ENCODE assay signal across 21 cellular contexts in genomic region chr10:93548376-93549071, GRCh38. TPM values are rescaled to one million over a fixed set of nuclear protein-coding genes. Genes with fewer than 3 reads are reported as not detected.
DNase-seq lines count a peak whose midpoint lies in the region; ATAC-seq, FAIRE-seq and TF ChIP-seq lines count a peak whose summit lies in the region.
"Had no signal": no experiment of that assay in that cellular context is flagged by ENCODE, and none has a peak within 500 bp of the region (broad histone marks: within the 10 kb centered on the region; RNA-seq: fewer than 3 reads in every experiment).

No MANE protein-coding gene starts in this region.

- peak overlapping the region; percentile 91 for H3K27ac ChIP-seq in PC-9
- H3K27ac ChIP-seq in endodermal cell (ENCODE audit: low read depth, low read length) = no peak overlapping the region
- H3K27ac ChIP-seq in mucosa of rectum (ENCODE audit: low read depth in 2 of 2, low read length in 2 of 2) = peak overlapping the region; percentile 66 to 74
- H3K27ac ChIP-seq in kidney (ENCODE audit: low read depth in 2 of 2, low read length in 2 of 2) = no peak overlapping the region
- H3K27ac ChIP-seq: adrenal gland, uterus had no signal

- H3K27me3 ChIP-seq in Caco-2 (replicated peaks; ENCODE audit: control insufficient read depth, insufficient read depth, low read length) (no peaks in the 10 kb centered on the region), PC-9 (ENCODE audit: insufficient read depth, low read depth) (no peaks in the 10 kb centered on the region), endodermal cell (ENCODE audit: control insufficient read depth, insufficient read depth, low read length, poor library complexity, severe bottlenecking) (no peaks in the 10 kb centered on the region), mucosa of rectum (ENCODE audit: control insufficient read depth in 2 of 2, insufficient read depth in 2 of 2, low read length in 2 of 2) (no peaks in the 10 kb centered on the region)
- H3K27me3 ChIP-seq: adrenal gland, uterus had no signal

- peaks cover 6% of the 10 kb centered on the region for H3K36me3 Mint-ChIP-seq in Caco-2 (ENCODE audit: insufficient read depth, unreplicated experiment)
- no peaks in the 10 kb centered on the region for H3K36me3 Mint-ChIP-seq in endodermal cell (ENCODE audit: low read depth)
- H3K36me3 Mint-ChIP-seq: CD8-positive, alpha-beta memory T cell had no signal

- H3F3A ChIP-seq in PC-9 (ENCODE audit: insufficient read depth, low read depth) = peaks cover 22% of the 10 kb centered on the region; the same call in 1 of the 2 replicates

- H3K4me1 Mint-ChIP-seq in Caco-2 (ENCODE audit: low read depth, unreplicated experiment) = peaks cover 36% of the 10 kb centered on the region
- no peaks in the 10 kb centered on the region for H3K4me1 Mint-ChIP-seq in endodermal cell
- H3K4me1 Mint-ChIP-seq: CD8-positive, alpha-beta memory T cell had no signal

- H3K9me3 ChIP-seq in Caco-2 (no peaks in the 10 kb centered on the region), PC-9 (ENCODE audit: insufficient read depth, low read depth) (no peaks in the 10 kb centered on the region), endodermal cell (ENCODE audit: control insufficient read depth, low read length) (no peaks in the 10 kb centered on the region), mucosa of rectum (ENCODE audit: control insufficient read depth in 2 of 2, low read length in 2 of 2) (no peaks in the 10 kb centered on the region), kidney (ENCODE audit: control insufficient read depth in 1 of 2, low read length in 2 of 2) (no peaks in the 10 kb centered on the region)
- H3K9me3 ChIP-seq: adrenal gland, uterus had no signal

- H3K9me3 Mint-ChIP-seq in Caco-2 (ENCODE audit: unreplicated experiment) (no peaks in the 10 kb centered on the region), endodermal cell (no peaks in the 10 kb centered on the region)
- H3K9me3 Mint-ChIP-seq: activated T-helper 2 cell treated with anti-CD3 and anti-CD28 coated beads, Interferon-gamma antibody, Interleukin-2, Interleukin-4, amounts not matched to agents 10 μg/mL and 5 μg/mL and 100 μg/mL, durations not matched to agents 14 hours and 24 hours and 36 hours; CD8-positive, alpha-beta memory T cell; neural crest cell; stimulated activated naive CD8-positive, alpha-beta T cell treated with anti-CD3 and anti-CD28 coated beads, Interleukin-15, Interleukin-2, amounts not matched to agents 100 ng/mL and 50 ng/mL, for 24 hours had no signal

- ATAC-seq in HG03095 (IDR thresholded peaks at IDR 0.05; ENCODE audit: unreplicated experiment) = no peak
- ATAC-seq: activated CD4-positive, CD25-positive, alpha-beta regulatory T cell treated with anti-CD3 and anti-CD28 coated beads, Interleukin-2, amount 50 U/mL, for 24 hours had no signal

- TSS peak; percentile 92 for BruUV-seq in Caco-2 (replicated peaks; lab: Mats Ljungman, UMichigan)
- BruUV-seq in PC-9 (replicated peaks; lab: Mats Ljungman, UMichigan) = no TSS peak

- POLR2A ChIA-PET in Caco-2 (lab: Charles Lee) = no interaction called here
- POLR2A ChIA-PET in PC-9 (lab: Charles Lee; ENCODE audit: unreplicated experiment) = no interaction called here

- H3K4me1 ChIP-seq in Caco-2 = peaks cover 68% of the 10 kb centered on the region
- H3K4me1 ChIP-seq in PC-9 (replicated peaks; ENCODE audit: insufficient read depth) = peaks cover 21% of the 10 kb centered on the region
- H3K4me1 ChIP-seq in endodermal cell (ENCODE audit: control insufficient read depth, insufficient read depth, low read length) = no peaks in the 10 kb centered on the region
- H3K4me1 ChIP-seq in mucosa of rectum (ENCODE audit: control insufficient read depth in 2 of 2, insufficient read depth in 2 of 2, low read length in 2 of 2) = peaks cover 7 to 18% of the 10 kb centered on the region in 2 donors
- no peaks in the 10 kb centered on the region for H3K4me1 ChIP-seq in kidney (ENCODE audit: control insufficient read depth in 1 of 2, insufficient read depth in 1 of 2, low read depth in 1 of 2, low read length in 2 of 2)
- H3K4me1 ChIP-seq: adrenal gland, uterus had no signal

- WGBS in endodermal cell (ENCODE audit: insufficient coverage in 1 of 2, insufficient read length in 1 of 2), 2 experiments = 82 to 95% methylated on average over 3 to 5 of the region's 5 CpGs

- no peak for FAIRE-seq in kidney (lab: Jason Lieb, UNC)
- FAIRE-seq: keratinocyte had no signal

- H3K4me3 ChIP-seq in Caco-2 (ENCODE audit: low read depth, low read length) (no peak overlapping the region), PC-9 (no peak overlapping the region), endodermal cell (ENCODE audit: low read length) (no peak overlapping the region), mucosa of rectum (ENCODE audit: low read length in 2 of 2) (no peak overlapping the region), kidney (ENCODE audit: low read length in 2 of 2) (no peak overlapping the region)
- H3K4me3 ChIP-seq: adrenal gland, uterus had no signal

- peak overlapping the region; percentile 96 for H3K27ac Mint-ChIP-seq in Caco-2 (ENCODE audit: unreplicated experiment)
- no peak overlapping the region for H3K27ac Mint-ChIP-seq in endodermal cell
- H3K27ac Mint-ChIP-seq: activated T-helper 2 cell treated with anti-CD3 and anti-CD28 coated beads, Interferon-gamma antibody, Interleukin-2, Interleukin-4, amounts not matched to agents 10 μg/mL and 5 μg/mL and 100 μg/mL, durations not matched to agents 14 hours and 24 hours and 36 hours; CD8-positive, alpha-beta memory T cell; stimulated activated naive CD8-positive, alpha-beta T cell treated with anti-CD3 and anti-CD28 coated beads, Interleukin-15, Interleukin-2, amounts not matched to agents 100 ng/mL and 50 ng/mL, for 24 hours had no signal

- H3K27me3 Mint-ChIP-seq in Caco-2 (ENCODE audit: insufficient read depth, unreplicated experiment) (no peaks in the 10 kb centered on the region), endodermal cell (ENCODE audit: insufficient read depth) (peaks cover 2% of the 10 kb centered on the region)

- H2AFZ ChIP-seq in PC-9 = 0 out of 2 replicates have a peak overlapping the region, but pooled peaks have one; percentile 25

- H3K4me3 Mint-ChIP-seq in Caco-2 (ENCODE audit: unreplicated experiment) = peak overlapping the region; percentile 17
- H3K4me3 Mint-ChIP-seq in endodermal cell = no peak overlapping the region
- H3K4me3 Mint-ChIP-seq: CD8-positive, alpha-beta memory T cell; neural crest cell; stimulated activated naive CD8-positive, alpha-beta T cell treated with anti-CD3 and anti-CD28 coated beads, Interleukin-15, Interleukin-2, amounts not matched to agents 100 ng/mL and 50 ng/mL, for 24 hours had no signal

- H4K20me1 ChIP-seq in PC-9 (ENCODE audit: insufficient read depth) = no peaks in the 10 kb centered on the region

- H3K36me3 ChIP-seq in Caco-2 (ENCODE audit: control insufficient read depth, insufficient read depth, low read length) (no peaks in the 10 kb centered on the region), PC-9 (ENCODE audit: low read depth) (no peaks in the 10 kb centered on the region), endodermal cell (ENCODE audit: control insufficient read depth, insufficient read depth, low read length) (no peaks in the 10 kb centered on the region), mucosa of rectum (ENCODE audit: control insufficient read depth in 2 of 2, insufficient read depth in 2 of 2, low read length in 2 of 2) (no peaks in the 10 kb centered on the region), kidney (ENCODE audit: control insufficient read depth in 1 of 2, insufficient read depth in 2 of 2, low read length in 2 of 2) (no peaks in the 10 kb centered on the region)
- H3K36me3 ChIP-seq: adrenal gland, uterus had no signal

- DNase-seq in Caco-2 = peak in 1 of 2 experiments; percentile 62
- DNase-seq in PC-9 = peak in 1 of 2 experiments; percentile 95
- peak; percentile 10 for DNase-seq in endodermal cell
- no peak for DNase-seq in NCI-H748 (lab: John Stamatoyannopoulos, UW; ENCODE audit: unreplicated experiment)
- DNase-seq in nucleus accumbens (lab: John Stamatoyannopoulos, UW) = no peak
- no peak for DNase-seq in kidney
- DNase-seq: adrenal gland; CD8-positive, alpha-beta memory T cell; erythroblast; head of caudate nucleus; mesendoderm; NCI-H526; T-helper 9 cell; uterus had no signal

- TF ChIP-seq CTCF in Caco-2 (IDR thresholded peaks at IDR 0.05; ENCODE audit: insufficient read depth in 1 of 2, low read depth in 1 of 2, low read length in 1 of 2, severe bottlenecking in 1 of 2, unreplicated experiment in 1 of 2) = no peak
- TF ChIP-seq CTCF in PC-9 (conservative IDR thresholded peaks at IDR 0.05) = no peak
- no peak for TF ChIP-seq CTCF in endodermal cell (conservative IDR thresholded peaks at IDR 0.05)
- no peak for TF ChIP-seq CTCF in kidney (IDR thresholded peaks at IDR 0.05; ENCODE audit: borderline replicate concordance, extremely low read depth, insufficient read depth)

- no peaks in the 10 kb centered on the region for H3K79me2 ChIP-seq in PC-9 (ENCODE audit: low read depth)

- H3K9me2 ChIP-seq in PC-9 (ENCODE audit: insufficient read depth) = no peaks in the 10 kb centered on the region

- no peak overlapping the region for H3K9ac ChIP-seq in endodermal cell (ENCODE audit: extremely low read depth, low read length, poor library complexity, severe bottlenecking)
- peak overlapping the region in 1 of 2 donors; percentile 3 for H3K9ac ChIP-seq in mucosa of rectum (ENCODE audit: low read depth in 1 of 2, low read length in 2 of 2)
- no peak overlapping the region for H3K9ac ChIP-seq in kidney (ENCODE audit: low read length in 2 of 2)

- peak overlapping the region; percentile 53 for H3K4me2 ChIP-seq in PC-9

- intact Hi-C loops in Caco-2 (cut with micrococcal nuclease; ENCODE audit: unreplicated experiment) (no loop called here), PC-9 (cut with micrococcal nuclease; ENCODE audit: unreplicated experiment) (loop anchor here (5.0 kb wide), 1 partner anchor 269 kb away; no protein-coding TSS in a partner anchor), kidney (cut with DNase I) (no loop called here)

- CTCF ChIA-PET in Caco-2 (lab: Charles Lee) (no interaction called here), PC-9 (lab: Charles Lee) (interaction anchor here (0.7 kb wide), 1 partner anchor 188 kb away, joined by 9 read pairs; no protein-coding TSS in a partner anchor)

RNA-seq across cellular contexts. Expression of gene FFAR4, which starts 17.9 kb away (rescaled TPM):
- total RNA-seq in Caco-2 (2022) = 2.5 and 2.7 TPM in 2 replicates
- 0.25 TPM in 1 of 2 replicates, not detected in the other for total RNA-seq in PC-9 (2021)
- not detected for total RNA-seq in endodermal cell
- polyA plus RNA-seq in endodermal cell (2013, experiment 1 of 2) = not detected
- polyA plus RNA-seq in endodermal cell (2013, experiment 2 of 2) = 0.17 TPM
- total RNA-seq in kidney = 1.0 TPM
- 0.11 TPM for polyA plus RNA-seq in kidney (ENCODE audit: insufficient read depth, low read depth, low replicate concordance)
- total RNA-seq: activated T-helper 2 cell treated with anti-CD3 and anti-CD28 coated beads, Interferon-gamma antibody, Interleukin-2, Interleukin-4, amounts not matched to agents 10 μg/mL and 5 μg/mL and 100 μg/mL, durations not matched to agents 14 hours and 24 hours and 36 hours; CD8-positive, alpha-beta memory T cell; uterus had no signal
- polyA plus RNA-seq: CD8-positive, alpha-beta memory T cell; keratinocyte had no signal

RNA-seq across cellular contexts. Expression of gene CEP55, which starts 52.1 kb away (rescaled TPM):
- total RNA-seq in Caco-2 (2022) (64.5 and 65.3 TPM in 2 replicates), PC-9 (2021) (29.6 and 38.9 TPM in 2 replicates), endodermal cell (10 to 100 TPM; 50.3 to 66.8 TPM), kidney (0.88 TPM)
- 39.2 TPM for polyA plus RNA-seq in endodermal cell (2013, experiment 1 of 2)
- 45.6 TPM for polyA plus RNA-seq in endodermal cell (2013, experiment 2 of 2)
- polyA plus RNA-seq in kidney (ENCODE audit: insufficient read depth, low read depth, low replicate concordance) = 0.39 TPM

RNA-seq across cellular contexts. Expression of gene RBP4, which starts 52.5 kb away (rescaled TPM):
- 255 and 258 TPM in 2 replicates for total RNA-seq in Caco-2 (2022)
- total RNA-seq in PC-9 (2021) = 0.57 TPM in 1 of 2 replicates, not detected in the other
- under 1 TPM; 0.82 to 0.86 TPM for total RNA-seq in endodermal cell
- 1.1 TPM for polyA plus RNA-seq in endodermal cell (2013, experiment 1 of 2)
- 1.5 TPM for polyA plus RNA-seq in endodermal cell (2013, experiment 2 of 2)
- 77.4 TPM for total RNA-seq in kidney
- 24.3 TPM for polyA plus RNA-seq in kidney (ENCODE audit: insufficient read depth, low read depth, low replicate concordance)
- total RNA-seq: activated T-helper 2 cell treated with anti-CD3 and anti-CD28 coated beads, Interferon-gamma antibody, Interleukin-2, Interleukin-4, amounts not matched to agents 10 μg/mL and 5 μg/mL and 100 μg/mL, durations not matched to agents 14 hours and 24 hours and 36 hours; CD8-positive, alpha-beta memory T cell; neural crest cell had no signal
- polyA plus RNA-seq: CD8-positive, alpha-beta memory T cell; keratinocyte had no signal

Comparison
In these comparisons a context has a peak if more than half of its experiments do, and no peak if none do; other contexts are left out.
1. H3K27ac ChIP-seq: peak in PC-9 (single experiment) and mucosa of rectum (2 of 2); none in endodermal cell (single experiment) and kidney (0 of 2).
2. RNA of gene CEP55, which starts 52.1 kb away (total RNA-seq): 50.3 to 66.8 TPM in endodermal cell, 64.5 to 65.3 TPM in Caco-2 and 29.6 to 38.9 TPM in PC-9; 0.88 TPM in kidney (single experiment); every median in the first group is over 10 times any median in the second.
3. RNA of gene RBP4, which starts 52.5 kb away (total RNA-seq): 255 to 258 TPM in Caco-2 and 77.4 TPM in kidney (single experiment); 0.82 to 0.86 TPM in endodermal cell and 0.57 TPM in PC-9; every median in the first group is over 10 times any median in the second.